In the genomic region with DNA sequence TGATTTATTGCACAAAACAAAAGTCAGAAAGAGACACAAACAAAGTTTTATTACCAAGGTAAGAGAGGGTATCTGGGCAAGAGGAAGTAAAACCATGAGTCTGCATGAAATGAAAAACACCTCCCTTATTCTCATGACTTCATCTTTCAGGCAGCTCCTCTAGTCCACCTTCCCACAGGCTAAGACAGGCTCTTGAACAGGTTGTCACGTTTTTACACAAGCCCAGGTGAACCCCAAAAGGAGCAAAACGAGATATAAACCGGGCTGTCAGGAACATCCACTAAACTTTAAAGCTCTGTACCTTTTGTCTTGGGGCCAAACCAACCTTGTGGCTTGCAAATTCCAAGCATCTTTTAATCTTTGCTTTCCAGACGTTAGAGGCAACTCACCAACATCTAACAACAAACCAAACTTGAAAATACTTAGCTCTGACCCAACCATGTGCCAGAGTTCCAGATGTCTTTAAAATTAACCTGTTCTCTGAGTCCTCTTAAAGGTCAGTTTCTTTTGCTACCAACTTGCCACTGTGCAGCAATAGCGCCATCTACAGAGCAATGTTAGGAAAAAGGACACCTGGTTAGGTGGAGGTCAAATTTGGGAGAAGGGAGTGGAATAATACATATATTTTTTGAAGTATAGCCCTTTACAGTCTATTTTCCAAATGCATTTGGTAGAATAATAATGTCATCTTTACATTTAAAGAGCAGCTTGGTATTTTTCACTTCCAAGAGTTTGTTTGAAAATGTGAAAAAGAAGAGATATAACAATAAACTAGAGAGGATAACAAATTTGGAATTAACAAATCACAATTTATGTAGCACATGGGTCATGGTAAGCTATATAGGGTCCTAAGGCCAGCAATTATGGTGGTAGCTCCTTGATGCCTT, we compare ENCODE assay signal across 9 cellular contexts.
DNase-seq lines count a peak whose midpoint lies in the region; ATAC-seq and TF ChIP-seq lines count a peak whose summit lies in the region.
"Had no signal": no experiment of that assay in that cellular context is flagged by ENCODE, and none has a peak within 500 bp of the region (broad histone marks: within the 10 kb centered on the region; RNA-seq: fewer than 3 reads in every experiment).

No MANE protein-coding gene starts in this region.

- peak overlapping the region in 3 of 10 donors; percentile 1 to 73 (median 58) for H3K27ac Mint-ChIP-seq in naive thymus-derived CD8-positive, alpha-beta T cell

- H3K36me3 Mint-ChIP-seq in naive thymus-derived CD8-positive, alpha-beta T cell: no peaks in the 10 kb centered on the region

- peak; percentile 28 for TF ChIP-seq CTCF in HL-60 (IDR thresholded peaks at IDR 0.05; ENCODE audit: insufficient read depth, low read length)

- no peak overlapping the region for H3K4me3 Mint-ChIP-seq in naive thymus-derived CD8-positive, alpha-beta T cell

- H3K27me3 ChIP-seq in HL-60 (ENCODE audit: insufficient read depth, poor library complexity, severe bottlenecking): peaks cover 3% of the 10 kb centered on the region
- H3K27me3 ChIP-seq: BLaER1 treated with 17β-estradiol and CSF1 and Interleukin-3, amounts not matched to agents 10 nM and 100 nM had no signal

- no peaks in the 10 kb centered on the region for H3K9me3 Mint-ChIP-seq in naive thymus-derived CD8-positive, alpha-beta T cell

- peak; percentile 92 for ATAC-seq in GM21528 (IDR thresholded peaks at IDR 0.05; ENCODE audit: low FRiP score, unreplicated experiment)
- ATAC-seq in naive thymus-derived CD8-positive, alpha-beta T cell: peak in 1 of 2 donors; percentile 32

- H3K4me1 Mint-ChIP-seq in naive thymus-derived CD8-positive, alpha-beta T cell: peaks cover 0 to 14% (median 13%) of the 10 kb centered on the region in 4 donors

- POLR2A ChIA-PET in naive thymus-derived CD8-positive, alpha-beta T cell (lab: Charles Lee): no interaction called here

- H3K27me3 Mint-ChIP-seq in naive thymus-derived CD8-positive, alpha-beta T cell: peaks cover 0 to 7% (median 0%) of the 10 kb centered on the region in 5 donors

- no peak overlapping the region for H3K4me3 ChIP-seq in HL-60 (replicated peaks; ENCODE audit: insufficient read depth, low read length)
- H3K4me3 ChIP-seq: BLaER1 treated with 17β-estradiol and CSF1 and Interleukin-3, amounts not matched to agents 10 nM and 100 nM had no signal

- H3K27ac ChIP-seq in HL-60 (replicated peaks): no peak overlapping the region
- H3K27ac ChIP-seq: BLaER1 treated with 17β-estradiol and CSF1 and Interleukin-3, amounts not matched to agents 10 nM and 100 nM had no signal

- DNase-seq in NCI-H2107 treated with DMSO at 0.1 percent for 48 hours (lab: John Stamatoyannopoulos, UW; ENCODE audit: unreplicated experiment) (peak; percentile 0), NCI-H2107 (lab: John Stamatoyannopoulos, UW) (no peak), HL-60 (ENCODE audit: low read depth in 1 of 2, low spot score in 1 of 2) (peak; percentile 34 to 44), SKM-1 (lab: John Stamatoyannopoulos, UW; ENCODE audit: unreplicated experiment) (peak; percentile 6), amygdala (lab: John Stamatoyannopoulos, UW) (no peak)
- DNase-seq in central memory CD4-positive, alpha-beta T cell: peak; percentile 42
- peak in 8 of 10 donors; percentile 11 to 62 (median 32) for DNase-seq in naive thymus-derived CD8-positive, alpha-beta T cell

Comparison
In these comparisons a context has a peak if more than half of its experiments do, and no peak if none do; other contexts are left out.
1. DNase-seq: peak in NCI-H2107 treated with DMSO at 0.1 percent for 48 hours (single experiment), HL-60 (2 of 2), SKM-1 (single experiment), central memory CD4-positive, alpha-beta T cell (single experiment) and naive thymus-derived CD8-positive, alpha-beta T cell (8 of 10); none in NCI-H2107 (single experiment) and amygdala (0 of 56).